Comparison of ENCODE assay signal across 8 cellular contexts in the genomic region with DNA sequence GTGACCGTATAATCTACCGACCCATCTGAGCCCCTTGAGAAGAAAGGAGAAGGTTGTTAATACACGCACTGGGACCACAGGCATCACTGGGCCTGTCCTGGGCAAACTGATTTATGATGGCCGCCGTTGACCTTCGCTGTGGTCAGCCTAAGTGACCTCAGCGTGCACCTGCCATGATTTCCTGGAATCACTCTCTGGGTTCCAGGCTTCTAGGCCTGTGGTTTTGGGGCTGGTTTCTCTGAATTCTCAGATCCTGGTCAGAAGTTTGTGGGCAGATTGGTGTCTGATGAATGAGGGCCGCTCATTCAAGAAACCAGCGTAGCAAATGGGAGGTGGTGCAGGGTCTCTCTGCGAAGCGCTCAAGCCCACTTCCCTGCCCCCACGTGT.
DNase-seq lines count a peak whose midpoint lies in the region; ATAC-seq and TF ChIP-seq lines count a peak whose summit lies in the region.

No MANE protein-coding gene starts in this region.

- H2AFZ ChIP-seq in fibroblast of lung (ENCODE audit: low read length): no peak overlapping the region

- ATAC-seq in stimulated activated naive CD8-positive, alpha-beta T cell treated with anti-CD3 and anti-CD28 coated beads, Interleukin-15, Interleukin-2, amounts not matched to agents 100 U/mL and 50 U/mL, for 24 hours: peak; percentile 19
- no peak for ATAC-seq in GM18511 (IDR thresholded peaks at IDR 0.05; ENCODE audit: unreplicated experiment)
- no peak for ATAC-seq in body of pancreas

- H3K27ac ChIP-seq in fibroblast of lung (ENCODE audit: insufficient read depth, low read length) (peak overlapping the region; percentile 92), body of pancreas (peak overlapping the region in 1 of 4 donors; percentile 61)

- H3K79me2 ChIP-seq in fibroblast of lung (ENCODE audit: control insufficient read depth, insufficient read depth, low read length): no peaks in the 10 kb centered on the region

- H3K4me3 ChIP-seq in fibroblast of lung (replicated peaks in 1 of 4; ENCODE audit: control extremely low read depth in 1 of 4, insufficient read depth in 1 of 4, low read depth in 3 of 4, low read length in 4 of 4) (no peak overlapping the region), body of pancreas (no peak overlapping the region)

- H3K9ac ChIP-seq in fibroblast of lung (ENCODE audit: insufficient read depth, low read length): no peak overlapping the region

- intact Hi-C loops in body of pancreas (cut with DNase I): no loop called here

- DNase-seq in activated effector memory CD4-positive, alpha-beta T cell treated with Interleukin-2 at 50 U/mL for 16 hours: peak; percentile 8
- DNase-seq in activated effector memory CD4-positive, alpha-beta T cell treated with anti-CD3 and anti-CD28 coated beads, Interleukin-2, amount 50 U/mL, for 16 hours: no peak
- DNase-seq in activated CD4-positive, alpha-beta T cell treated with anti-CD3 and anti-CD28 coated beads, Interleukin-2, amount 50 U/mL, for 48 hours: peak; percentile 26 to 43
- DNase-seq in fibroblast of lung (ENCODE audit: low read depth in 2 of 2) (peak in 1 of 2 donors; percentile 74), SIG-M5 treated with dmso at 0.1 percent for 504 hours (lab: John Stamatoyannopoulos, UW; ENCODE audit: unreplicated experiment) (no peak), body of pancreas (no peak)
- DNase-seq in stimulated activated naive CD8-positive, alpha-beta T cell treated with anti-CD3 and anti-CD28 coated beads, Interleukin-15, Interleukin-2, amounts not matched to agents 100 U/mL and 50 U/mL, for 24 hours: peak; percentile 38

- TF ChIP-seq CTCF in fibroblast of lung (conservative IDR thresholded peaks at IDR 0.05 in 1 of 2, IDR thresholded peaks at IDR 0.05 in 1 of 2; ENCODE audit: low read depth in 1 of 2, low read length in 2 of 2) (no peak), body of pancreas (IDR thresholded peaks at IDR 0.05) (no peak)

- no peaks in the 10 kb centered on the region for H4K20me1 ChIP-seq in fibroblast of lung (ENCODE audit: control insufficient read depth, extremely low read depth, insufficient read depth, low read length)

- H3K36me3 ChIP-seq in fibroblast of lung (ENCODE audit: control insufficient read depth, insufficient read depth, low read length) (no peaks in the 10 kb centered on the region), body of pancreas (replicated peaks in 1 of 2; ENCODE audit: insufficient read depth in 1 of 2, low read depth in 2 of 2) (no peaks in the 10 kb centered on the region)

- H3K4me1 ChIP-seq in fibroblast of lung (ENCODE audit: control insufficient read depth, extremely low read depth, insufficient read depth, low read length) (peaks cover 4% of the 10 kb centered on the region), body of pancreas (no peaks in the 10 kb centered on the region)

- 86 to 90% methylated on average over 12 of the region's 12 CpGs for WGBS in body of pancreas, 2 donors

- H3K27me3 ChIP-seq in fibroblast of lung (ENCODE audit: control insufficient read depth, insufficient read depth, low read length) (no peaks in the 10 kb centered on the region), body of pancreas (no peaks in the 10 kb centered on the region)

- TF ChIP-seq POLR2A in body of pancreas (IDR thresholded peaks at IDR 0.05): no peak

- H3K4me2 ChIP-seq in fibroblast of lung (ENCODE audit: extremely low read depth, insufficient read depth, low read length): no peak overlapping the region

- no peaks in the 10 kb centered on the region for H3K9me3 ChIP-seq in fibroblast of lung (ENCODE audit: control insufficient read depth, insufficient read depth, low read depth, low read length)
- H3K9me3 ChIP-seq in body of pancreas: no peaks in the 10 kb centered on the region

Comparison
In these comparisons a context has a peak if more than half of its experiments do, and no peak if none do; other contexts are left out.
1. DNase-seq: peak in activated effector memory CD4-positive, alpha-beta T cell treated with Interleukin-2 at 50 U/mL for 16 hours (single experiment), activated CD4-positive, alpha-beta T cell treated with anti-CD3 and anti-CD28 coated beads, Interleukin-2, amount 50 U/mL, for 48 hours (2 of 2) and stimulated activated naive CD8-positive, alpha-beta T cell treated with anti-CD3 and anti-CD28 coated beads, Interleukin-15, Interleukin-2, amounts not matched to agents 100 U/mL and 50 U/mL, for 24 hours (single experiment); none in activated effector memory CD4-positive, alpha-beta T cell treated with anti-CD3 and anti-CD28 coated beads, Interleukin-2, amount 50 U/mL, for 16 hours (single experiment), SIG-M5 treated with dmso at 0.1 percent for 504 hours (single experiment) and body of pancreas (0 of 4).